9 cellular contexts compared by ENCODE assay signal in genomic region chr18:54388203-54389142, GRCh38. TPM values are rescaled to one million over a fixed set of nuclear protein-coding genes. Genes with fewer than 3 reads are reported as not detected.
DNase-seq lines count a peak whose midpoint lies in the region; ATAC-seq lines count a peak whose summit lies in the region.
"Had no signal": no experiment of that assay in that cellular context is flagged by ENCODE, and none has a peak within 500 bp of the region (broad histone marks: within the 10 kb centered on the region; RNA-seq: fewer than 3 reads in every experiment).

No MANE protein-coding gene starts in this region.

- no peaks in the 10 kb centered on the region for H3K9me3 Mint-ChIP-seq in T-helper 2 cell treated with Interferon-gamma antibody and Interleukin-4, amounts not matched to agents 5 μg/mL and 100 μg/mL, for 36 hours
- H3K9me3 Mint-ChIP-seq: CD4-positive, alpha-beta T cell had no signal

- peak overlapping the region; percentile 11 for H3K4me3 Mint-ChIP-seq in T-helper 2 cell treated with Interferon-gamma antibody and Interleukin-4, amounts not matched to agents 5 μg/mL and 100 μg/mL, for 36 hours
- H3K4me3 Mint-ChIP-seq: CD4-positive, alpha-beta T cell had no signal

- DNase-seq in NK-92 treated with Interleukin-12 subunit alpha and Interleukin-12 subunit beta, amount 100 ng/mL, for 24 hours (lab: John Stamatoyannopoulos, UW): peak; percentile 51
- DNase-seq in NK-92 (lab: John Stamatoyannopoulos, UW; ENCODE audit: unreplicated experiment) (no peak), glomerular endothelial cell (ENCODE audit: extremely low read depth, low read depth, low spot score) (peak; percentile 71), stromal cell of bone marrow (ENCODE audit: low read depth) (peak; percentile 57), NCI-H146 treated with DMSO at 0.1 percent for 48 hours (lab: John Stamatoyannopoulos, UW; ENCODE audit: unreplicated experiment) (no peak)
- DNase-seq in T-helper 2 cell treated with Interferon-gamma antibody and Interleukin-4, amounts not matched to agents 5 μg/mL and 100 μg/mL, for 36 hours (ENCODE audit: low spot score): peak; percentile 56

- H3K27me3 Mint-ChIP-seq in T-helper 2 cell treated with Interferon-gamma antibody and Interleukin-4, amounts not matched to agents 5 μg/mL and 100 μg/mL, for 36 hours (ENCODE audit: low read depth): no peaks in the 10 kb centered on the region

- H3K27ac Mint-ChIP-seq in T-helper 2 cell treated with Interferon-gamma antibody and Interleukin-4, amounts not matched to agents 5 μg/mL and 100 μg/mL, for 36 hours: no peak overlapping the region
- H3K27ac Mint-ChIP-seq: CD4-positive, alpha-beta T cell had no signal

- ATAC-seq in GM21526 (IDR thresholded peaks at IDR 0.05; ENCODE audit: low FRiP score, unreplicated experiment) (peak; percentile 83), HG03575 (IDR thresholded peaks at IDR 0.05; ENCODE audit: extremely low read depth, insufficient number of reproducible peaks, low FRiP score, unreplicated experiment) (peak; percentile 88)

- H3K4me1 Mint-ChIP-seq in T-helper 2 cell treated with Interferon-gamma antibody and Interleukin-4, amounts not matched to agents 5 μg/mL and 100 μg/mL, for 36 hours (ENCODE audit: low read depth): peaks cover 34% of the 10 kb centered on the region

- H3K36me3 Mint-ChIP-seq in T-helper 2 cell treated with Interferon-gamma antibody and Interleukin-4, amounts not matched to agents 5 μg/mL and 100 μg/mL, for 36 hours (ENCODE audit: low read depth): peaks cover 1% of the 10 kb centered on the region

RNA-seq across cellular contexts. Expression of gene C18orf54, which starts 30.8 kb away (rescaled TPM):
- total RNA-seq in glomerular endothelial cell: 5.7 and 6.1 TPM in 2 replicates

RNA-seq across cellular contexts. Expression of gene STARD6, which starts 30.8 kb away (rescaled TPM):
- not detected in 2 replicates for total RNA-seq in glomerular endothelial cell
- total RNA-seq: CD4-positive, alpha-beta T cell had no signal

Comparison
In these comparisons a context has a peak if more than half of its experiments do, and no peak if none do; other contexts are left out.
1. DNase-seq: peak in NK-92 treated with Interleukin-12 subunit alpha and Interleukin-12 subunit beta, amount 100 ng/mL, for 24 hours (single experiment), T-helper 2 cell treated with Interferon-gamma antibody and Interleukin-4, amounts not matched to agents 5 μg/mL and 100 μg/mL, for 36 hours (single experiment), glomerular endothelial cell (single experiment) and stromal cell of bone marrow (single experiment); none in NK-92 (single experiment) and NCI-H146 treated with DMSO at 0.1 percent for 48 hours (single experiment).